ENCODE assay signal across 8 cellular contexts in genomic region chrX:48540015-48540350, GRCh38. TPM values are rescaled to one million over a fixed set of nuclear protein-coding genes. Genes with fewer than 3 reads are reported as not detected.
A peak's percentile ranks its signal among the peaks of the same experiment; 100 is the strongest.
DNase-seq lines count a peak whose midpoint lies in the region; ATAC-seq, FAIRE-seq and TF ChIP-seq lines count a peak whose summit lies in the region.

No MANE protein-coding gene starts in this region.

- CTCF ChIA-PET in AG04449 (lab: Yijun Ruan, JAX) (interaction anchor here (1.1 to 1.5 kb wide), 4 partner anchors 9 to 15 kb away, joined by 3 to 6 read pairs (median 3); no protein-coding TSS in a partner anchor), K562 (lab: Yijun Ruan, JAX; ENCODE audit: low intra/inter-chr PET ratio) (no interaction called here)

- H3K9me3 ChIP-seq in K562 (replicated peaks; ENCODE audit: control insufficient read depth, insufficient read depth, low read depth, low read length) = no peaks in the 10 kb centered on the region

- peaks cover 17% of the 10 kb centered on the region for H3K79me2 ChIP-seq in K562 (ENCODE audit: control insufficient read depth, insufficient read depth, low read length)

- H3K4me1 Mint-ChIP-seq in immature natural killer cell = peaks cover 17 to 25% of the 10 kb centered on the region in 2 donors

- TF ChIP-seq POLR2A in K562 (conservative IDR thresholded peaks at IDR 0.05) = no peak; the same call in 1 of the 2 replicates

- peak; percentile 11 for ATAC-seq in GM18520 (IDR thresholded peaks at IDR 0.05; ENCODE audit: unreplicated experiment)
- peak; percentile 29 for ATAC-seq in HG03175 (IDR thresholded peaks at IDR 0.05; ENCODE audit: unreplicated experiment)
- ATAC-seq in SK-N-SH treated with all-trans-retinoic acid at 6 μM for 48 hours = peak; percentile 68
- ATAC-seq in K562 = peak; percentile 84

- in situ Hi-C loops in K562 (cut with MboI) = no loop called here

- H3K27me3 ChIP-seq in K562 (ENCODE audit: control insufficient read depth in 2 of 2, insufficient read depth in 2 of 2, low read length in 2 of 2) = no peaks in the 10 kb centered on the region

- peak overlapping the region; percentile 88 to 98 (median 94) for H3K27ac Mint-ChIP-seq in immature natural killer cell

- H3K4me3 ChIP-seq in AG04449 (ENCODE audit: low read depth, low read length) (peak overlapping the region; percentile 78), K562 (peak overlapping the region; percentile 66)

- POLR2A ChIA-PET in AG04449 (lab: Yijun Ruan, JAX) = interaction anchor here (1.0 kb wide), 2 partner anchors 8 to 18 kb away, joined by 3 read pairs; partner anchors contain the start of gene EBP
- POLR2A ChIA-PET in K562 (lab: Yijun Ruan, JAX) = interaction anchor here (0.6 to 2.3 kb wide), 8 partner anchors 9 to 74 kb away, joined by 3 to 12 read pairs (median 4); partner anchors contain the start of genes EBP and RBM3

- peak overlapping the region; percentile 94 for H3K27ac ChIP-seq in K562 (ENCODE audit: extremely low read depth, low read depth, low read length)

- FAIRE-seq in K562 (lab: Jason Lieb, UNC) = no peak

- no peak for TF ChIP-seq EP300 in K562 (IDR thresholded peaks at IDR 0.05; ENCODE audit: low read length)

- H2AFZ ChIP-seq in K562 (ENCODE audit: low read depth, low read length) = peak overlapping the region; percentile 96

- TF ChIP-seq CTCF in AG04449 (IDR thresholded peaks at IDR 0.05; ENCODE audit: insufficient read depth, low read length, missing control alignments) (no peak), K562 (IDR thresholded peaks at IDR 0.05 in 2 of 3, conservative IDR thresholded peaks at IDR 0.05 in 1 of 3; ENCODE audit: insufficient read depth in 2 of 3, low read depth in 1 of 3, low read length in 3 of 3) (no peak; a peak in 1 of 6 replicates)

- WGBS in K562 (ENCODE audit: insufficient coverage, low coverage, missing lambda C conversion rate) = 0% methylated on average over 10 of the region's 12 CpGs

- intact Hi-C loops in K562 (cut with micrococcal nuclease) = no loop called here

- no TSS peak for BruUV-seq in K562 (replicated peaks; lab: Mats Ljungman, UMichigan)

- H3K36me3 ChIP-seq in K562 (ENCODE audit: control insufficient read depth, insufficient read depth, low read length) = peaks cover 21% of the 10 kb centered on the region

- DNase-seq in AG04449 (ENCODE audit: low read depth, low spot score) = no peak
- peak in 3 of 4 experiments; percentile 73 to 75 (median 73) for DNase-seq in K562 (ENCODE audit: extremely low read depth in 1 of 4, low spot score in 3 of 4)
- DNase-seq in immature natural killer cell = peak in 1 of 3 donors; percentile 59
- DNase-seq in stimulated activated CD4-positive, alpha-beta T cell treated with anti-CD3 and anti-CD28 coated beads, Interleukin-1b, Interleukin-23, amount 100 ng/mL, for 24 hours (ENCODE audit: low read depth in 4 of 4, low spot score in 1 of 4) = peak; percentile 9 to 30 (median 21)
- no peak for DNase-seq in NCI-H446 treated with DMSO at 0.1 percent for 48 hours (lab: John Stamatoyannopoulos, UW)

- peak overlapping the region; percentile 69 to 91; a peak in 3 of 4 replicates for H3K9ac ChIP-seq in K562 (ENCODE audit: insufficient read depth in 1 of 2, low read depth in 2 of 2, low read length in 2 of 2)

- peaks cover 9 to 19% of the 10 kb centered on the region in 2 experiments; a peak in 4 of 5 replicates for H3K4me1 ChIP-seq in K562 (replicated peaks in 1 of 2; ENCODE audit: control insufficient read depth in 2 of 2, insufficient read depth in 2 of 2, low read length in 2 of 2)

- TF ChIP-seq RAD21 in K562 (CRISPR knock-in tag; conservative IDR thresholded peaks at IDR 0.05 in 1 of 2, IDR thresholded peaks at IDR 0.05 in 1 of 2) = no peak

- no peaks in the 10 kb centered on the region for H3K9me3 Mint-ChIP-seq in immature natural killer cell

- H4K20me1 ChIP-seq in K562 (replicated peaks; ENCODE audit: control insufficient read depth, insufficient read depth, low read length) = no peaks in the 10 kb centered on the region

- H3K4me3 Mint-ChIP-seq in immature natural killer cell = peak overlapping the region; percentile 84 to 92 (median 90)

- H3K9me1 ChIP-seq in K562 (ENCODE audit: control insufficient read depth, insufficient read depth, low read length) = no peaks in the 10 kb centered on the region

- H3K4me2 ChIP-seq in K562 (ENCODE audit: insufficient read depth, low read length) = peak overlapping the region; percentile 89

- H3K36me3 Mint-ChIP-seq in immature natural killer cell = peaks cover 3 to 4% (median 3%) of the 10 kb centered on the region in 3 donors

- H3K27me3 Mint-ChIP-seq in immature natural killer cell (ENCODE audit: low read depth in 3 of 3) = peaks cover 4 to 8% (median 6%) of the 10 kb centered on the region in 3 donors

RNA-seq across cellular contexts. Expression of gene TBC1D25, which starts 0.5 kb away (rescaled TPM):
- total RNA-seq in K562 (2011; cell fraction: chromatin; rRNA removed; ENCODE audit: low replicate concordance) = 11.5 and 26.2 TPM in 2 replicates
- total RNA-seq in K562 (2011; cell fraction: nucleolus; rRNA removed) = 15.1 and 16.5 TPM in 2 replicates
- total RNA-seq in K562 (2011; cell fraction: nucleoplasm; rRNA removed) = 11.6 and 13.7 TPM in 2 replicates
- total RNA-seq in K562 (2014; rRNA removed) = 5.4 and 6.7 TPM in 2 replicates
- 0.87 and 0.96 TPM in 2 replicates for total RNA-seq in K562 (2014; rRNA removed; fragmentation: Illumina TruSeq; extraction: Trizol)
- total RNA-seq in K562 (2015; rRNA removed; fragmentation: Illumina TruSeq; extraction: Trizol) = 1.5 and 2.0 TPM in 2 replicates
- 9.5 and 10.6 TPM in 2 replicates for total RNA-seq in K562 (2021)
- 3.9 and 7.1 TPM in 2 replicates for polyA plus RNA-seq in K562 (2011; rRNA removed)
- 5.5 and 7.5 TPM in 2 replicates for polyA plus RNA-seq in K562 (2011; cell fraction: cytosol; rRNA removed)
- polyA plus RNA-seq in K562 (2011; cell fraction: nucleus; rRNA removed) = 17.3 and 27.4 TPM in 2 replicates
- 6.9 and 8.7 TPM in 2 replicates for polyA plus RNA-seq in K562 (2012)
- polyA plus RNA-seq in K562 (2014; fragmentation: Illumina TruSeq; extraction: Trizol) = 6.1 and 7.5 TPM in 2 replicates
- polyA plus RNA-seq in K562 (2014; fragmentation: Nextera tagmentation; extraction: Ambion mirVana) = under 1 TPM; 0.62 to 0.87 TPM
- polyA plus RNA-seq in K562 (2014; rRNA removed) = 5.4 and 6.2 TPM in 2 replicates
- polyA minus RNA-seq in K562 (2011; rRNA and poly(A)+ RNA removed) = 3.5 and 3.9 TPM in 2 replicates
- 4.7 and 13.4 TPM in 2 replicates for polyA minus RNA-seq in K562 (2011; cell fraction: cytosol; rRNA and poly(A)+ RNA removed)
- 4.3 and 5.7 TPM in 2 replicates for polyA minus RNA-seq in K562 (2011; cell fraction: nucleus; rRNA and poly(A)+ RNA removed)
- 10 to 100 TPM; 20.0 to 34.9 (median 30.6) TPM for polyA plus RNA-seq in immature natural killer cell

RNA-seq across cellular contexts. Expression of gene EBP, which starts 18.4 kb away (rescaled TPM):
- 184 and 489 TPM in 2 replicates for total RNA-seq in K562 (2011; cell fraction: chromatin; rRNA removed; ENCODE audit: low replicate concordance)
- total RNA-seq in K562 (2011; cell fraction: nucleolus; rRNA removed) = 634 and 715 TPM in 2 replicates
- 475 and 527 TPM in 2 replicates for total RNA-seq in K562 (2011; cell fraction: nucleoplasm; rRNA removed)
- total RNA-seq in K562 (2014; rRNA removed) = 244 and 267 TPM in 2 replicates
- 242 and 313 TPM in 2 replicates for total RNA-seq in K562 (2014; rRNA removed; fragmentation: Illumina TruSeq; extraction: Trizol)
- total RNA-seq in K562 (2015; rRNA removed; fragmentation: Illumina TruSeq; extraction: Trizol) = 219 and 244 TPM in 2 replicates
- 264 and 278 TPM in 2 replicates for total RNA-seq in K562 (2021)
- 228 and 411 TPM in 2 replicates for polyA plus RNA-seq in K562 (2011; rRNA removed)
- polyA plus RNA-seq in K562 (2011; cell fraction: cytosol; rRNA removed) = 623 and 681 TPM in 2 replicates
- polyA plus RNA-seq in K562 (2011; cell fraction: nucleus; rRNA removed) = 365 and 432 TPM in 2 replicates
- polyA plus RNA-seq in K562 (2012) = 242 and 270 TPM in 2 replicates
- 274 and 307 TPM in 2 replicates for polyA plus RNA-seq in K562 (2014; fragmentation: Illumina TruSeq; extraction: Trizol)
- 100 to 1,000 TPM; 569 to 987 TPM for polyA plus RNA-seq in K562 (2014; fragmentation: Nextera tagmentation; extraction: Ambion mirVana)
- 238 and 281 TPM in 2 replicates for polyA plus RNA-seq in K562 (2014; rRNA removed)
- polyA minus RNA-seq in K562 (2011; rRNA and poly(A)+ RNA removed) = 291 and 319 TPM in 2 replicates
- 198 and 240 TPM in 2 replicates for polyA minus RNA-seq in K562 (2011; cell fraction: cytosol; rRNA and poly(A)+ RNA removed)
- 35.1 and 73.1 TPM in 2 replicates for polyA minus RNA-seq in K562 (2011; cell fraction: nucleus; rRNA and poly(A)+ RNA removed)
- 100 to 1,000 TPM; 184 to 314 (median 233) TPM for polyA plus RNA-seq in immature natural killer cell

RNA-seq across cellular contexts. Expression of gene PORCN, which starts 31.2 kb away (rescaled TPM):
- total RNA-seq in K562 (2011; cell fraction: chromatin; rRNA removed; ENCODE audit: low replicate concordance) = 9.4 and 19.6 TPM in 2 replicates
- 9.3 and 10.8 TPM in 2 replicates for total RNA-seq in K562 (2011; cell fraction: nucleolus; rRNA removed)
- 15.0 and 18.6 TPM in 2 replicates for total RNA-seq in K562 (2011; cell fraction: nucleoplasm; rRNA removed)
- total RNA-seq in K562 (2014; rRNA removed) = 2.8 and 4.0 TPM in 2 replicates
- total RNA-seq in K562 (2014; rRNA removed; fragmentation: Illumina TruSeq; extraction: Trizol) = 1.9 and 2.0 TPM in 2 replicates
- 2.4 and 3.2 TPM in 2 replicates for total RNA-seq in K562 (2015; rRNA removed; fragmentation: Illumina TruSeq; extraction: Trizol)
- 4.4 and 4.7 TPM in 2 replicates for total RNA-seq in K562 (2021)
- polyA plus RNA-seq in K562 (2011; rRNA removed) = 3.7 and 6.9 TPM in 2 replicates
- 7.0 and 12.1 TPM in 2 replicates for polyA plus RNA-seq in K562 (2011; cell fraction: cytosol; rRNA removed)
- 18.5 and 23.1 TPM in 2 replicates for polyA plus RNA-seq in K562 (2011; cell fraction: nucleus; rRNA removed)
- polyA plus RNA-seq in K562 (2012) = 5.0 and 7.8 TPM in 2 replicates
- 4.5 and 4.8 TPM in 2 replicates for polyA plus RNA-seq in K562 (2014; fragmentation: Illumina TruSeq; extraction: Trizol)
- under 1 TPM; 0.34 to 0.62 TPM for polyA plus RNA-seq in K562 (2014; fragmentation: Nextera tagmentation; extraction: Ambion mirVana)
- 5.1 TPM in 2 replicates for polyA plus RNA-seq in K562 (2014; rRNA removed)
- 2.0 and 2.5 TPM in 2 replicates for polyA minus RNA-seq in K562 (2011; rRNA and poly(A)+ RNA removed)
- 4.1 and 8.1 TPM in 2 replicates for polyA minus RNA-seq in K562 (2011; cell fraction: cytosol; rRNA and poly(A)+ RNA removed)
- polyA minus RNA-seq in K562 (2011; cell fraction: nucleus; rRNA and poly(A)+ RNA removed) = 4.7 and 5.3 TPM in 2 replicates
- polyA plus RNA-seq in immature natural killer cell = 10 to 100 TPM; 13.1 to 29.8 (median 18.1) TPM

RNA-seq across cellular contexts. Expression of gene RBM3, which starts 34.3 kb away (rescaled TPM):
- total RNA-seq in K562 (2011; cell fraction: chromatin; rRNA removed; ENCODE audit: low replicate concordance) = 281 and 417 TPM in 2 replicates
- total RNA-seq in K562 (2011; cell fraction: nucleolus; rRNA removed) = 299 and 322 TPM in 2 replicates
- 302 and 316 TPM in 2 replicates for total RNA-seq in K562 (2011; cell fraction: nucleoplasm; rRNA removed)
- total RNA-seq in K562 (2014; rRNA removed) (136 and 164 TPM in 2 replicates), K562 (2014; rRNA removed; fragmentation: Illumina TruSeq; extraction: Trizol) (272 and 376 TPM in 2 replicates), K562 (2015; rRNA removed; fragmentation: Illumina TruSeq; extraction: Trizol) (221 and 223 TPM in 2 replicates), K562 (2021) (148 and 187 TPM in 2 replicates)
- polyA plus RNA-seq in K562 (2011; rRNA removed) (194 and 209 TPM in 2 replicates), K562 (2014; fragmentation: Illumina TruSeq; extraction: Trizol) (221 and 255 TPM in 2 replicates), K562 (2014; fragmentation: Nextera tagmentation; extraction: Ambion mirVana) (10 to 100 TPM; 70.3 to 97.1 TPM), K562 (2014; rRNA removed) (246 and 259 TPM in 2 replicates), immature natural killer cell (100 to 1,000 TPM; 251 to 286 (median 252) TPM)
- polyA plus RNA-seq in K562 (2011; cell fraction: cytosol; rRNA removed) = 115 and 202 TPM in 2 replicates
- 205 and 262 TPM in 2 replicates for polyA plus RNA-seq in K562 (2011; cell fraction: nucleus; rRNA removed)
- polyA plus RNA-seq in K562 (2012) = 193 and 291 TPM in 2 replicates
- polyA minus RNA-seq in K562 (2011; rRNA and poly(A)+ RNA removed) = 284 and 313 TPM in 2 replicates
- 86.3 and 98.5 TPM in 2 replicates for polyA minus RNA-seq in K562 (2011; cell fraction: cytosol; rRNA and poly(A)+ RNA removed)
- 124 and 190 TPM in 2 replicates for polyA minus RNA-seq in K562 (2011; cell fraction: nucleus; rRNA and poly(A)+ RNA removed)

RNA-seq across cellular contexts. Expression of gene WDR13, which starts 57.3 kb away (rescaled TPM):
- total RNA-seq in K562 (2011; cell fraction: chromatin; rRNA removed; ENCODE audit: low replicate concordance) = 81.3 and 231 TPM in 2 replicates
- total RNA-seq in K562 (2011; cell fraction: nucleolus; rRNA removed) = 191 and 205 TPM in 2 replicates
- 102 and 125 TPM in 2 replicates for total RNA-seq in K562 (2011; cell fraction: nucleoplasm; rRNA removed)
- total RNA-seq in K562 (2014; rRNA removed) = 38.7 and 76.8 TPM in 2 replicates
- total RNA-seq in K562 (2014; rRNA removed; fragmentation: Illumina TruSeq; extraction: Trizol) = 10.8 and 17.1 TPM in 2 replicates
- 27.3 and 31.4 TPM in 2 replicates for total RNA-seq in K562 (2015; rRNA removed; fragmentation: Illumina TruSeq; extraction: Trizol)
- total RNA-seq in K562 (2021) = 64.7 and 70.5 TPM in 2 replicates
- 36.4 and 76.3 TPM in 2 replicates for polyA plus RNA-seq in K562 (2011; rRNA removed)
- 94.9 and 138 TPM in 2 replicates for polyA plus RNA-seq in K562 (2011; cell fraction: cytosol; rRNA removed)
- 246 and 327 TPM in 2 replicates for polyA plus RNA-seq in K562 (2011; cell fraction: nucleus; rRNA removed)
- 154 and 236 TPM in 2 replicates for polyA plus RNA-seq in K562 (2012)
- 30.4 and 54.9 TPM in 2 replicates for polyA plus RNA-seq in K562 (2014; fragmentation: Illumina TruSeq; extraction: Trizol)
- 10 to 100 TPM in 1 of 2 experiments, 1 to 10 TPM in 1; 7.4 to 16.0 TPM for polyA plus RNA-seq in K562 (2014; fragmentation: Nextera tagmentation; extraction: Ambion mirVana)
- polyA plus RNA-seq in K562 (2014; rRNA removed) = 49.1 and 73.2 TPM in 2 replicates
- 25.8 and 28.7 TPM in 2 replicates for polyA minus RNA-seq in K562 (2011; rRNA and poly(A)+ RNA removed)
- polyA minus RNA-seq in K562 (2011; cell fraction: cytosol; rRNA and poly(A)+ RNA removed) = 32.3 and 69.8 TPM in 2 replicates
- polyA minus RNA-seq in K562 (2011; cell fraction: nucleus; rRNA and poly(A)+ RNA removed) = 37.7 and 74.4 TPM in 2 replicates
- polyA plus RNA-seq in immature natural killer cell = 10 to 100 TPM; 67.1 to 78.1 (median 75.4) TPM

Comparison
In these comparisons a context has a peak if more than half of its experiments do, and no peak if none do; other contexts are left out.
1. DNase-seq: peak in K562 (3 of 4) and stimulated activated CD4-positive, alpha-beta T cell treated with anti-CD3 and anti-CD28 coated beads, Interleukin-1b, Interleukin-23, amount 100 ng/mL, for 24 hours (4 of 4); none in AG04449 (single experiment) and NCI-H446 treated with DMSO at 0.1 percent for 48 hours (single experiment).
2. ATAC-seq: peak in every context shown above with its lines; median percentile 84 in K562; 68 in SK-N-SH treated with all-trans-retinoic acid at 6 μM for 48 hours; 29 in HG03175; 11 in GM18520.